Comparison of ENCODE assay signal across 24 cellular contexts in genomic region chr7:65796205-65796604, GRCh38.
DNase-seq lines count a peak whose midpoint lies in the region; ATAC-seq and FAIRE-seq lines count a peak whose summit lies in the region.
"Had no signal": no experiment of that assay in that cellular context is flagged by ENCODE, and none has a peak within 500 bp of the region (broad histone marks: within the 10 kb centered on the region; RNA-seq: fewer than 3 reads in every experiment).

No MANE protein-coding gene starts in this region.

- H3K9me3 Mint-ChIP-seq in activated naive CD8-positive, alpha-beta T cell treated with anti-CD3 and anti-CD28 coated beads, Interleukin-2, amount 10 ng/mL, durations not matched to agents 7 days and 5 days: no peaks in the 10 kb centered on the region
- no peaks in the 10 kb centered on the region for H3K9me3 Mint-ChIP-seq in activated naive CD8-positive, alpha-beta T cell treated with anti-CD3 and anti-CD28 coated beads, Interleukin-2, amount 50 U/mL, for 24 hours
- no peaks in the 10 kb centered on the region for H3K9me3 Mint-ChIP-seq in stimulated activated effector memory CD8-positive, alpha-beta T cell treated with anti-CD3 and anti-CD28 coated beads, Interleukin-12 subunit alpha, Interleukin-12 subunit beta, amount 100 ng/mL, for 72 hours
- H3K9me3 Mint-ChIP-seq: CD8-positive, alpha-beta memory T cell; GM23338; HFFc6 had no signal

- H3K4me3 Mint-ChIP-seq in activated naive CD8-positive, alpha-beta T cell treated with anti-CD3 and anti-CD28 coated beads, Interleukin-2, amount 10 ng/mL, durations not matched to agents 7 days and 5 days: no peak overlapping the region
- no peak overlapping the region for H3K4me3 Mint-ChIP-seq in activated naive CD8-positive, alpha-beta T cell treated with anti-CD3 and anti-CD28 coated beads, Interleukin-2, amount 50 U/mL, for 24 hours
- H3K4me3 Mint-ChIP-seq in T-helper 17 cell: no peak overlapping the region
- H3K4me3 Mint-ChIP-seq in stimulated activated effector memory CD8-positive, alpha-beta T cell treated with anti-CD3 and anti-CD28 coated beads, Interleukin-12 subunit alpha, Interleukin-12 subunit beta, amount 100 ng/mL, for 72 hours: no peak overlapping the region
- H3K4me3 Mint-ChIP-seq: CD4-positive, CD25-positive, alpha-beta regulatory T cell; CD8-positive, alpha-beta memory T cell; GM23338; HFFc6 had no signal

- no peak overlapping the region for H3K4me3 ChIP-seq in mesenchymal stem cell (ENCODE audit: insufficient read depth in 1 of 2, low read depth in 1 of 2, low read length in 2 of 2)
- H3K4me3 ChIP-seq: GM23338 had no signal

- no peak overlapping the region for H3K4ac ChIP-seq in mesenchymal stem cell (ENCODE audit: low read depth in 1 of 2, low read length in 2 of 2)

- no peak overlapping the region for H3K27ac ChIP-seq in mesenchymal stem cell (ENCODE audit: low read length, poor library complexity, severe bottlenecking)
- H3K27ac ChIP-seq: HL-60 had no signal

- no peak overlapping the region for H3K18ac ChIP-seq in mesenchymal stem cell (ENCODE audit: low read depth in 1 of 2, low read length in 2 of 2)

- no peak overlapping the region for H2AK5ac ChIP-seq in mesenchymal stem cell (ENCODE audit: low read length, severe bottlenecking)

- H3K23ac ChIP-seq in mesenchymal stem cell (ENCODE audit: low read length in 2 of 2): no peak overlapping the region

- peaks cover 3% of the 10 kb centered on the region for H3K4me1 ChIP-seq in mesenchymal stem cell (ENCODE audit: control insufficient read depth, insufficient read depth, low read depth, low read length)
- H3K4me1 ChIP-seq: BE2C had no signal

- H3K27me3 ChIP-seq in mesenchymal stem cell (ENCODE audit: control insufficient read depth in 1 of 2, insufficient read depth in 1 of 2, low read length in 2 of 2): no peaks in the 10 kb centered on the region
- H3K27me3 ChIP-seq: BE2C had no signal

- WGBS in mesenchymal stem cell: 97% methylated on average over 4 of the region's 4 CpGs

- peaks cover 0 to 4% of the 10 kb centered on the region in 2 experiments for H3K36me3 ChIP-seq in mesenchymal stem cell (ENCODE audit: control insufficient read depth in 1 of 2, insufficient read depth in 2 of 2, low read depth in 1 of 2, low read length in 2 of 2)
- H3K36me3 ChIP-seq: BE2C had no signal

- H3K9ac ChIP-seq in mesenchymal stem cell (ENCODE audit: low read length): no peak overlapping the region

- H4K8ac ChIP-seq in mesenchymal stem cell (ENCODE audit: low read length): no peak overlapping the region

- no peak overlapping the region for H2BK15ac ChIP-seq in mesenchymal stem cell (ENCODE audit: low read depth, poor library complexity, severe bottlenecking)

- H3K79me1 ChIP-seq in mesenchymal stem cell (replicated peaks; ENCODE audit: low read length, poor library complexity, severe bottlenecking): no peaks in the 10 kb centered on the region

- H2BK12ac ChIP-seq in mesenchymal stem cell (ENCODE audit: low read length in 2 of 2): peak overlapping the region; percentile 18 to 51

- no peak overlapping the region for H4K91ac ChIP-seq in mesenchymal stem cell (ENCODE audit: low read length)

- no peaks in the 10 kb centered on the region for H3K27me3 Mint-ChIP-seq in activated naive CD8-positive, alpha-beta T cell treated with anti-CD3 and anti-CD28 coated beads, Interleukin-2, amount 10 ng/mL, durations not matched to agents 7 days and 5 days
- H3K27me3 Mint-ChIP-seq in activated naive CD8-positive, alpha-beta T cell treated with anti-CD3 and anti-CD28 coated beads, Interleukin-2, amount 50 U/mL, for 24 hours: no peaks in the 10 kb centered on the region
- H3K27me3 Mint-ChIP-seq in T-helper 17 cell: no peaks in the 10 kb centered on the region
- H3K27me3 Mint-ChIP-seq: CD4-positive, CD25-positive, alpha-beta regulatory T cell had no signal

- ATAC-seq in activated naive CD8-positive, alpha-beta T cell treated with anti-CD3 and anti-CD28 coated beads, Interleukin-2, amount 10 ng/mL, durations not matched to agents 7 days and 5 days (ENCODE audit: low read depth): no peak
- no peak for ATAC-seq in activated naive CD8-positive, alpha-beta T cell treated with anti-CD3 and anti-CD28 coated beads, Interleukin-2, amount 50 U/mL, for 24 hours
- no peak for ATAC-seq in T-helper 17 cell
- ATAC-seq in stimulated activated effector memory CD8-positive, alpha-beta T cell treated with anti-CD3 and anti-CD28 coated beads, Interleukin-12 subunit alpha, Interleukin-12 subunit beta, amount 100 ng/mL, for 72 hours: peak; percentile 61
- ATAC-seq: GM23338, HCT116 had no signal

- H3K27ac Mint-ChIP-seq in activated naive CD8-positive, alpha-beta T cell treated with anti-CD3 and anti-CD28 coated beads, Interleukin-2, amount 10 ng/mL, durations not matched to agents 7 days and 5 days: peak overlapping the region; percentile 47
- no peak overlapping the region for H3K27ac Mint-ChIP-seq in activated naive CD8-positive, alpha-beta T cell treated with anti-CD3 and anti-CD28 coated beads, Interleukin-2, amount 50 U/mL, for 24 hours
- peak overlapping the region; percentile 44 for H3K27ac Mint-ChIP-seq in T-helper 17 cell
- peak overlapping the region; percentile 64 for H3K27ac Mint-ChIP-seq in stimulated activated effector memory CD8-positive, alpha-beta T cell treated with anti-CD3 and anti-CD28 coated beads, Interleukin-12 subunit alpha, Interleukin-12 subunit beta, amount 100 ng/mL, for 72 hours
- H3K27ac Mint-ChIP-seq: CD4-positive, CD25-positive, alpha-beta regulatory T cell; GM23338; HFFc6 had no signal

- H2BK5ac ChIP-seq in mesenchymal stem cell (ENCODE audit: low read depth, low read length, poor library complexity, severe bottlenecking): no peak overlapping the region

- FAIRE-seq in GM19239 (lab: Jason Lieb, UNC): no peak
- FAIRE-seq: A204.1, GM12891 had no signal

- no peak overlapping the region for H3K4me2 ChIP-seq in mesenchymal stem cell (ENCODE audit: low read length, poor library complexity, severe bottlenecking)
- H3K4me2 ChIP-seq: GM23338 had no signal

- H3K14ac ChIP-seq in mesenchymal stem cell (ENCODE audit: low read length in 2 of 2): no peak overlapping the region

- no peak for DNase-seq in activated naive CD8-positive, alpha-beta T cell treated with anti-CD3 and anti-CD28 coated beads, Interleukin-2, amount 10 ng/mL, durations not matched to agents 7 days and 5 days
- no peak for DNase-seq in activated naive CD8-positive, alpha-beta T cell treated with anti-CD3 and anti-CD28 coated beads, Interleukin-2, amount 50 U/mL, for 24 hours
- DNase-seq in T-helper 17 cell: no peak
- DNase-seq in mesenchymal stem cell: no peak
- no peak for DNase-seq in stimulated activated effector memory CD8-positive, alpha-beta T cell treated with anti-CD3 and anti-CD28 coated beads, Interleukin-12 subunit alpha, Interleukin-12 subunit beta, amount 100 ng/mL, for 72 hours (ENCODE audit: low spot score in 2 of 2)
- no peak for DNase-seq in inferior parietal cortex (ENCODE audit: extremely low spot score)
- DNase-seq in GM19239 (ENCODE audit: insufficient read length, low spot score): no peak
- DNase-seq: ACHN; BE2C; C1 segment of cervical spinal cord; CD4-positive, CD25-positive, alpha-beta regulatory T cell; CD8-positive, alpha-beta memory T cell; COR-L47; DMS 273 treated with DMSO at 0.1 percent for 48 hours; DMS53; DND-41; EL; H7; HFFc6 had no signal

- peaks cover 10% of the 10 kb centered on the region for H3K4me1 Mint-ChIP-seq in activated naive CD8-positive, alpha-beta T cell treated with anti-CD3 and anti-CD28 coated beads, Interleukin-2, amount 10 ng/mL, durations not matched to agents 7 days and 5 days
- peaks cover 8% of the 10 kb centered on the region for H3K4me1 Mint-ChIP-seq in activated naive CD8-positive, alpha-beta T cell treated with anti-CD3 and anti-CD28 coated beads, Interleukin-2, amount 50 U/mL, for 24 hours
- peaks cover 10% of the 10 kb centered on the region for H3K4me1 Mint-ChIP-seq in T-helper 17 cell
- peaks cover 26% of the 10 kb centered on the region for H3K4me1 Mint-ChIP-seq in stimulated activated effector memory CD8-positive, alpha-beta T cell treated with anti-CD3 and anti-CD28 coated beads, Interleukin-12 subunit alpha, Interleukin-12 subunit beta, amount 100 ng/mL, for 72 hours

- H2BK120ac ChIP-seq in mesenchymal stem cell (ENCODE audit: low read depth, low read length): no peak overlapping the region

- peaks cover 6% of the 10 kb centered on the region for H3K36me3 Mint-ChIP-seq in activated naive CD8-positive, alpha-beta T cell treated with anti-CD3 and anti-CD28 coated beads, Interleukin-2, amount 10 ng/mL, durations not matched to agents 7 days and 5 days
- H3K36me3 Mint-ChIP-seq in activated naive CD8-positive, alpha-beta T cell treated with anti-CD3 and anti-CD28 coated beads, Interleukin-2, amount 50 U/mL, for 24 hours (ENCODE audit: low read depth): no peaks in the 10 kb centered on the region
- peaks cover 12% of the 10 kb centered on the region for H3K36me3 Mint-ChIP-seq in T-helper 17 cell (ENCODE audit: low read depth)
- no peaks in the 10 kb centered on the region for H3K36me3 Mint-ChIP-seq in stimulated activated effector memory CD8-positive, alpha-beta T cell treated with anti-CD3 and anti-CD28 coated beads, Interleukin-12 subunit alpha, Interleukin-12 subunit beta, amount 100 ng/mL, for 72 hours

- POLR2A ChIA-PET in activated naive CD8-positive, alpha-beta T cell treated with anti-CD3 and anti-CD28 coated beads, Interleukin-2, amount 10 ng/mL, durations not matched to agents 7 days and 5 days (lab: Charles Lee): no interaction called here

- no peak overlapping the region for H2AFZ ChIP-seq in mesenchymal stem cell (ENCODE audit: low read depth, low read length)
- H2AFZ ChIP-seq: GM23338 had no signal

- no peaks in the 10 kb centered on the region for H3K9me3 ChIP-seq in T-helper 17 cell (ENCODE audit: control insufficient read depth, low read length, poor library complexity, severe bottlenecking)
- no peaks in the 10 kb centered on the region for H3K9me3 ChIP-seq in mesenchymal stem cell (ENCODE audit: control insufficient read depth, low read length)
- H3K9me3 ChIP-seq: BE2C had no signal
